ENCODE assay signal across 2 cellular contexts in the genomic region with DNA sequence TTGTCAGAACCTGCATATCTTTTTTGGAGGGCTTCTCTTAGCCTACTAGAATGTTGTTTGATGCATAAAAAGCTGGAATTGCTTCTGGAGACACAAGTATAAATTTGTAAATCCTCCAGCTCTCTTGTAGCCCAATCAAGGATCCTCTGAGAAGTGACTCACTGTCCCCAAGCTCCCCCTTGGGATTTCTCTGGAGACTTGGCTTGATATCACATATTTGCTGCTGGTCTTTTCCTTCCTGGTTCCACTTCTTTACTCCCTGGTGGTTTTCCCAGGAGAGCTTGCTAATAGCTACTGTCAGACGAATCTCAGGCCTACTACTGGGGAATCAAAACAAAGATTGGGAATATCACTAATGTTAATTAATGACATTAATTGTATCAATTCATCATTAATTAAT.
A peak's percentile ranks its signal among the peaks of the same experiment; 100 is the strongest.
TF ChIP-seq lines count a peak whose summit lies in the region.

No MANE protein-coding gene starts in this region.

TF ChIP-seq in IMR-90, 13 proteins besides CTCF, POLR2A, EP300 and RAD21:
- TF ChIP-seq NFE2L2 (IDR thresholded peaks at IDR 0.05; ENCODE audit: low read depth, low read length) (no peak), CHD1 (IDR thresholded peaks at IDR 0.05; ENCODE audit: low read depth, low read length) (no peak), MAFK (IDR thresholded peaks at IDR 0.05; ENCODE audit: low read depth, low read length) (no peak), BHLHE40 (IDR thresholded peaks at IDR 0.05; ENCODE audit: low read depth, low read length) (no peak), MAZ (IDR thresholded peaks at IDR 0.05; ENCODE audit: borderline replicate concordance, low read depth, low read length) (no peak), FOS (IDR thresholded peaks at IDR 0.05; ENCODE audit: low read depth, low read length) (no peak), MXI1 (IDR thresholded peaks at IDR 0.05; ENCODE audit: borderline replicate concordance, low read depth, low read length) (no peak)
- TF ChIP-seq, protein P1, sequence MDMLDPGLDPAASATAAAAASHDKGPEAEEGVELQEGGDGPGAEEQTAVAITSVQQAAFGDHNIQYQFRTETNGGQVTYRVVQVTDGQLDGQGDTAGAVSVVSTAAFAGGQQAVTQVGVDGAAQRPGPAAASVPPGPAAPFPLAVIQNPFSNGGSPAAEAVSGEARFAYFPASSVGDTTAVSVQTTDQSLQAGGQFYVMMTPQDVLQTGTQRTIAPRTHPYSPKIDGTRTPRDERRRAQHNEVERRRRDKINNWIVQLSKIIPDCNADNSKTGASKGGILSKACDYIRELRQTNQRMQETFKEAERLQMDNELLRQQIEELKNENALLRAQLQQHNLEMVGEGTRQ (IDR thresholded peaks at IDR 0.05; ENCODE audit: low read depth, low read length) = no peak
- TF ChIP-seq, protein P2, sequence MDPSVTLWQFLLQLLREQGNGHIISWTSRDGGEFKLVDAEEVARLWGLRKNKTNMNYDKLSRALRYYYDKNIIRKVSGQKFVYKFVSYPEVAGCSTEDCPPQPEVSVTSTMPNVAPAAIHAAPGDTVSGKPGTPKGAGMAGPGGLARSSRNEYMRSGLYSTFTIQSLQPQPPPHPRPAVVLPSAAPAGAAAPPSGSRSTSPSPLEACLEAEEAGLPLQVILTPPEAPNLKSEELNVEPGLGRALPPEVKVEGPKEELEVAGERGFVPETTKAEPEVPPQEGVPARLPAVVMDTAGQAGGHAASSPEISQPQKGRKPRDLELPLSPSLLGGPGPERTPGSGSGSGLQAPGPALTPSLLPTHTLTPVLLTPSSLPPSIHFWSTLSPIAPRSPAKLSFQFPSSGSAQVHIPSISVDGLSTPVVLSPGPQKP (IDR thresholded peaks at IDR 0.05; ENCODE audit: borderline replicate concordance, low read depth, low read length) = no peak

TF ChIP-seq in K562, 482 proteins besides CTCF, POLR2A, EP300 and RAD21:
- no peak for TF ChIP-seq POLR2AphosphoS2 (IDR thresholded peaks at IDR 0.05; ENCODE audit: low read length)
- peak; percentile 74 for TF ChIP-seq DACH1 (IDR thresholded peaks at IDR 0.05; ENCODE audit: partially characterized antibody)
